Comparison of ENCODE assay signal across 1 cellular context in genomic region chr7:150324366-150324961, GRCh38.
A peak's percentile ranks its signal among the peaks of the same experiment; 100 is the strongest.
TF ChIP-seq lines count a peak whose summit lies in the region.

No MANE protein-coding gene starts in this region.

TF ChIP-seq in HepG2, 621 proteins besides CTCF, POLR2A, EP300 and RAD21 (continued from another document and continues in another):
- TF ChIP-seq POLR2AphosphoS5 (IDR thresholded peaks at IDR 0.05; ENCODE audit: low read depth, low read length) = peak; percentile 43; the same call in 1 of the 2 replicates
- TF ChIP-seq ZNF781 (CRISPR knock-in tag; IDR thresholded peaks at IDR 0.05; ENCODE audit: borderline replicate concordance, not compliant biosample characterization) = no peak
- TF ChIP-seq, protein P1, sequence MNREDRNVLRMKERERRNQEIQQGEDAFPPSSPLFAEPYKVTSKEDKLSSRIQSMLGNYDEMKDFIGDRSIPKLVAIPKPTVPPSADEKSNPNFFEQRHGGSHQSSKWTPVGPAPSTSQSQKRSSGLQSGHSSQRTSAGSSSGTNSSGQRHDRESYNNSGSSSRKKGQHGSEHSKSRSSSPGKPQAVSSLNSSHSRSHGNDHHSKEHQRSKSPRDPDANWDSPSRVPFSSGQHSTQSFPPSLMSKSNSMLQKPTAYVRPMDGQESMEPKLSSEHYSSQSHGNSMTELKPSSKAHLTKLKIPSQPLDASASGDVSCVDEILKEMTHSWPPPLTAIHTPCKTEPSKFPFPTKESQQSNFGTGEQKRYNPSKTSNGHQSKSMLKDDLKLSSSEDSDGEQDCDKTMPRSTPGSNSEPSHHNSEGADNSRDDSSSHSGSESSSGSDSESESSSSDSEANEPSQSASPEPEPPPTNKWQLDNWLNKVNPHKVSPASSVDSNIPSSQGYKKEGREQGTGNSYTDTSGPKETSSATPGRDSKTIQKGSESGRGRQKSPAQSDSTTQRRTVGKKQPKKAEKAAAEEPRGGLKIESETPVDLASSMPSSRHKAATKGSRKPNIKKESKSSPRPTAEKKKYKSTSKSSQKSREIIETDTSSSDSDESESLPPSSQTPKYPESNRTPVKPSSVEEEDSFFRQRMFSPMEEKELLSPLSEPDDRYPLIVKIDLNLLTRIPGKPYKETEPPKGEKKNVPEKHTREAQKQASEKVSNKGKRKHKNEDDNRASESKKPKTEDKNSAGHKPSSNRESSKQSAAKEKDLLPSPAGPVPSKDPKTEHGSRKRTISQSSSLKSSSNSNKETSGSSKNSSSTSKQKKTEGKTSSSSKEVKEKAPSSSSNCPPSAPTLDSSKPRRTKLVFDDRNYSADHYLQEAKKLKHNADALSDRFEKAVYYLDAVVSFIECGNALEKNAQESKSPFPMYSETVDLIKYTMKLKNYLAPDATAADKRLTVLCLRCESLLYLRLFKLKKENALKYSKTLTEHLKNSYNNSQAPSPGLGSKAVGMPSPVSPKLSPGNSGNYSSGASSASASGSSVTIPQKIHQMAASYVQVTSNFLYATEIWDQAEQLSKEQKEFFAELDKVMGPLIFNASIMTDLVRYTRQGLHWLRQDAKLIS (CRISPR knock-in tag; IDR thresholded peaks at IDR 0.05) = no peak
- TF ChIP-seq ZFP62 (CRISPR knock-in tag; IDR thresholded peaks at IDR 0.05) = no peak
- no peak for TF ChIP-seq ZNF138 (CRISPR knock-in tag; IDR thresholded peaks at IDR 0.05; ENCODE audit: low read depth)
- TF ChIP-seq CENPX (CRISPR knock-in tag; IDR thresholded peaks at IDR 0.05) = no peak
- no peak for TF ChIP-seq CBX1 (IDR thresholded peaks at IDR 0.05; ENCODE audit: low read depth)
- no peak for TF ChIP-seq ZNF260 (CRISPR knock-in tag; IDR thresholded peaks at IDR 0.05; ENCODE audit: borderline replicate concordance, low read depth)
- no peak for TF ChIP-seq FOXK2 (IDR thresholded peaks at IDR 0.05)
- TF ChIP-seq MYPOP (CRISPR knock-in tag; IDR thresholded peaks at IDR 0.05) = no peak
- TF ChIP-seq HNRNPK (IDR thresholded peaks at IDR 0.05; ENCODE audit: low read depth, low read length, poor library complexity, severe bottlenecking) = no peak
- TF ChIP-seq NR2C2 (CRISPR knock-in tag; IDR thresholded peaks at IDR 0.05; ENCODE audit: borderline replicate concordance) = peak; percentile 80
- TF ChIP-seq ZNF550 (CRISPR knock-in tag; IDR thresholded peaks at IDR 0.05; ENCODE audit: borderline replicate concordance) = no peak
- no peak for TF ChIP-seq ZZZ3 (CRISPR knock-in tag; IDR thresholded peaks at IDR 0.05; ENCODE audit: borderline replicate concordance)
- peak; percentile 21; the same call in 1 of the 2 replicates for TF ChIP-seq KDM6A (CRISPR knock-in tag; IDR thresholded peaks at IDR 0.05; ENCODE audit: low read depth)
- no peak for TF ChIP-seq SIN3A (IDR thresholded peaks at IDR 0.05; ENCODE audit: borderline replicate concordance, low read depth, low read length)
- TF ChIP-seq POGZ (CRISPR knock-in tag; IDR thresholded peaks at IDR 0.05) = 0 out of 2 replicates have a peak, but pooled peaks have one; percentile 17
- TF ChIP-seq CENPBD1 (CRISPR knock-in tag; IDR thresholded peaks at IDR 0.05; ENCODE audit: borderline replicate concordance, low read depth) = no peak
- TF ChIP-seq ZMAT3 (CRISPR knock-in tag; conservative IDR thresholded peaks at IDR 0.05) = no peak
- TF ChIP-seq, protein P2, sequence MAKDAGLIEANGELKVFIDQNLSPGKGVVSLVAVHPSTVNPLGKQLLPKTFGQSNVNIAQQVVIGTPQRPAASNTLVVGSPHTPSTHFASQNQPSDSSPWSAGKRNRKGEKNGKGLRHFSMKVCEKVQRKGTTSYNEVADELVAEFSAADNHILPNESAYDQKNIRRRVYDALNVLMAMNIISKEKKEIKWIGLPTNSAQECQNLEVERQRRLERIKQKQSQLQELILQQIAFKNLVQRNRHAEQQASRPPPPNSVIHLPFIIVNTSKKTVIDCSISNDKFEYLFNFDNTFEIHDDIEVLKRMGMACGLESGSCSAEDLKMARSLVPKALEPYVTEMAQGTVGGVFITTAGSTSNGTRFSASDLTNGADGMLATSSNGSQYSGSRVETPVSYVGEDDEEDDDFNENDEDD (CRISPR knock-in tag; IDR thresholded peaks at IDR 0.05; ENCODE audit: borderline replicate concordance) = no peak; the same call in 1 of the 2 replicates
- TF ChIP-seq HMG20B (CRISPR knock-in tag; conservative IDR thresholded peaks at IDR 0.05) = no peak
- peak; percentile 47; the same call in 1 of the 2 replicates for TF ChIP-seq ZNF740 (CRISPR knock-in tag; IDR thresholded peaks at IDR 0.05)
- no peak for TF ChIP-seq ZNF773 (CRISPR knock-in tag; IDR thresholded peaks at IDR 0.05; ENCODE audit: borderline replicate concordance)
- TF ChIP-seq, protein P3, sequence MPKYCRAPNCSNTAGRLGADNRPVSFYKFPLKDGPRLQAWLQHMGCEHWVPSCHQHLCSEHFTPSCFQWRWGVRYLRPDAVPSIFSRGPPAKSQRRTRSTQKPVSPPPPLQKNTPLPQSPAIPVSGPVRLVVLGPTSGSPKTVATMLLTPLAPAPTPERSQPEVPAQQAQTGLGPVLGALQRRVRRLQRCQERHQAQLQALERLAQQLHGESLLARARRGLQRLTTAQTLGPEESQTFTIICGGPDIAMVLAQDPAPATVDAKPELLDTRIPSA (CRISPR knock-in tag; IDR thresholded peaks at IDR 0.05; ENCODE audit: borderline replicate concordance) = no peak
- TF ChIP-seq, protein P4, sequence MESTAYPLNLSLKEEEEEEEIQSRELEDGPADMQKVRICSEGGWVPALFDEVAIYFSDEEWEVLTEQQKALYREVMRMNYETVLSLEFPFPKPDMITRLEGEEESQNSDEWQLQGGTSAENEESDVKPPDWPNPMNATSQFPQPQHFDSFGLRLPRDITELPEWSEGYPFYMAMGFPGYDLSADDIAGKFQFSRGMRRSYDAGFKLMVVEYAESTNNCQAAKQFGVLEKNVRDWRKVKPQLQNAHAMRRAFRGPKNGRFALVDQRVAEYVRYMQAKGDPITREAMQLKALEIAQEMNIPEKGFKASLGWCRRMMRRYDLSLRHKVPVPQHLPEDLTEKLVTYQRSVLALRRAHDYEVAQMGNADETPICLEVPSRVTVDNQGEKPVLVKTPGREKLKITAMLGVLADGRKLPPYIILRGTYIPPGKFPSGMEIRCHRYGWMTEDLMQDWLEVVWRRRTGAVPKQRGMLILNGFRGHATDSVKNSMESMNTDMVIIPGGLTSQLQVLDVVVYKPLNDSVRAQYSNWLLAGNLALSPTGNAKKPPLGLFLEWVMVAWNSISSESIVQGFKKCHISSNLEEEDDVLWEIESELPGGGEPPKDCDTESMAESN (CRISPR knock-in tag; conservative IDR thresholded peaks at IDR 0.05) = no peak
- no peak for TF ChIP-seq ZNF44 (CRISPR knock-in tag; IDR thresholded peaks at IDR 0.05)
- no peak for TF ChIP-seq ZNF280B (CRISPR knock-in tag; IDR thresholded peaks at IDR 0.05; ENCODE audit: borderline replicate concordance)
- TF ChIP-seq CC2D1A (CRISPR knock-in tag; IDR thresholded peaks at IDR 0.05) = no peak
- TF ChIP-seq ZNF253 (CRISPR knock-in tag; IDR thresholded peaks at IDR 0.05; ENCODE audit: borderline replicate concordance) = no peak
- TF ChIP-seq ZNF333 (CRISPR knock-in tag; IDR thresholded peaks at IDR 0.05; ENCODE audit: borderline replicate concordance) = no peak
- no peak for TF ChIP-seq FIP1L1 (IDR thresholded peaks at IDR 0.05; ENCODE audit: borderline replicate concordance, insufficient read depth, low read depth, low read length)
- TF ChIP-seq ZBTB44 (CRISPR knock-in tag; IDR thresholded peaks at IDR 0.05) = no peak
- TF ChIP-seq ZNF605 (CRISPR knock-in tag; IDR thresholded peaks at IDR 0.05) = no peak
- TF ChIP-seq, protein P5, sequence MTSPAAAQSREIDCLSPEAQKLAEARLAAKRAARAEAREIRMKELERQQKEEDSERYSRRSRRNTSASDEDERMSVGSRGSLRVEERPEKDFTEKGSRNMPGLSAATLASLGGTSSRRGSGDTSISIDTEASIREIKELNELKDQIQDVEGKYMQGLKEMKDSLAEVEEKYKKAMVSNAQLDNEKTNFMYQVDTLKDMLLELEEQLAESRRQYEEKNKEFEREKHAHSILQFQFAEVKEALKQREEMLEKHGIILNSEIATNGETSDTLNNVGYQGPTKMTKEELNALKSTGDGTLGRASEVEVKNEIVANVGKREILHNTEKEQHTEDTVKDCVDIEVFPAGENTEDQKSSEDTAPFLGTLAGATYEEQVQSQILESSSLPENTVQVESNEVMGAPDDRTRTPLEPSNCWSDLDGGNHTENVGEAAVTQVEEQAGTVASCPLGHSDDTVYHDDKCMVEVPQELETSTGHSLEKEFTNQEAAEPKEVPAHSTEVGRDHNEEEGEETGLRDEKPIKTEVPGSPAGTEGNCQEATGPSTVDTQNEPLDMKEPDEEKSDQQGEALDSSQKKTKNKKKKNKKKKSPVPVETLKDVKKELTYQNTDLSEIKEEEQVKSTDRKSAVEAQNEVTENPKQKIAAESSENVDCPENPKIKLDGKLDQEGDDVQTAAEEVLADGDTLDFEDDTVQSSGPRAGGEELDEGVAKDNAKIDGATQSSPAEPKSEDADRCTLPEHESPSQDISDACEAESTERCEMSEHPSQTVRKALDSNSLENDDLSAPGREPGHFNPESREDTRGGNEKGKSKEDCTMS (CRISPR knock-in tag; conservative IDR thresholded peaks at IDR 0.05) = no peak
- TF ChIP-seq ZNF530 (CRISPR knock-in tag; IDR thresholded peaks at IDR 0.05; ENCODE audit: low read depth) = no peak
- no peak for TF ChIP-seq ZNF556 (CRISPR knock-in tag; IDR thresholded peaks at IDR 0.05; ENCODE audit: borderline replicate concordance)
- TF ChIP-seq NFIC (IDR thresholded peaks at IDR 0.05; ENCODE audit: low read length) = no peak
- TF ChIP-seq, protein P6, sequence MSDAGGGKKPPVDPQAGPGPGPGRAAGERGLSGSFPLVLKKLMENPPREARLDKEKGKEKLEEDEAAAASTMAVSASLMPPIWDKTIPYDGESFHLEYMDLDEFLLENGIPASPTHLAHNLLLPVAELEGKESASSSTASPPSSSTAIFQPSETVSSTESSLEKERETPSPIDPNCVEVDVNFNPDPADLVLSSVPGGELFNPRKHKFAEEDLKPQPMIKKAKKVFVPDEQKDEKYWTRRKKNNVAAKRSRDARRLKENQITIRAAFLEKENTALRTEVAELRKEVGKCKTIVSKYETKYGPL (CRISPR knock-in tag; IDR thresholded peaks at IDR 0.05) = no peak
- no peak for TF ChIP-seq ZNF34 (CRISPR knock-in tag; IDR thresholded peaks at IDR 0.05; ENCODE audit: borderline replicate concordance)
- TF ChIP-seq ZNF513 (CRISPR knock-in tag; conservative IDR thresholded peaks at IDR 0.05) = no peak
- no peak for TF ChIP-seq ZUFSP (CRISPR knock-in tag; IDR thresholded peaks at IDR 0.05; ENCODE audit: borderline replicate concordance)
- TF ChIP-seq ZNF703 (CRISPR knock-in tag; IDR thresholded peaks at IDR 0.05; ENCODE audit: borderline replicate concordance) = no peak
- TF ChIP-seq ZNF33B (CRISPR knock-in tag; IDR thresholded peaks at IDR 0.05) = no peak
